ENCODE assay signal across 8 cellular contexts in the genomic region with DNA sequence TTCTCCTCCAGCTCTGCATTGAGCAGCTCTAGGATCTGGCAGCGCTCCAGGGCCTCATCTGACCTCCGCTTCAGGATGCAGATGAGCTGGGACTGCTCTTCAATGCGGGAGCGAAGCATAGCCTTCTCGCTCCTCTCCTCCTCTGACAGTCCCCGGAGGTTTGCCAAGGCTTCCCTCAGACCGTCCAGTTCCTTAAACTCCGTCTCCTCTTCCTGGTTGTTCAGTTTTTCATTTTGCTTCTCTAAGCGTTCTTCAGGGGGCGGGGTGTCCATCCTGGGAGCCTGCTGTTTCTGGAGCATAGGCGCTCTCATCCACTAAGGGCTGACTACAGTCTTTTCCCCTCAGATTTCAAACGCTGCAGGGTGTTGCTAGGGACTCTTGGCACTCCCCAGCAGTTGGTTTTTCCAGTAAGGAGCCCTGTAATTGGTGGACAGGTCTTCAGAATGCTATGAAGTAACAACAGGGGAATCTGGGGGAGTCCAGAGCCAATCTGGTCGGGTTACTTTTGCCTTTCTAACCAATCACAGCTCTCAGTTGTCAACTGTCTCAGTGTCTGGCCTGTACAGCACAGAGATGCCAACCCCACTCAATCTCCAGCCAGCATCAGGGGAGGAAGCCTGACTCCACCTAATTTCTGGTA. TPM values are rescaled to one million over a fixed set of nuclear protein-coding genes. Genes with fewer than 3 reads are reported as not detected.
DNase-seq lines count a peak whose midpoint lies in the region; ATAC-seq and FAIRE-seq lines count a peak whose summit lies in the region.

A gene (minus strand): TSS at position 376 of the 640 bp plus-strand sequence. CDS start 65 bp downstream, at position 311.

- H3K36me3 Mint-ChIP-seq in stimulated activated naive B cell treated with anti-CD40 and anti-IgM and Interleukin-4, amounts not matched to agents 10 μg/mL and 1 μg/mL and 100 μg/mL, for 72 hours: peaks cover 0 to 5% of the 10 kb centered on the region in 2 donors

- peak; percentile 97 for FAIRE-seq in endometrium (lab: Jason Lieb, UNC)

- H3K36me3 ChIP-seq in mesodermal cell (ENCODE audit: control insufficient read depth, insufficient read depth, low read length): no peaks in the 10 kb centered on the region

- H3K9me3 Mint-ChIP-seq in stimulated activated naive B cell treated with anti-CD40 and anti-IgM and Interleukin-4, amounts not matched to agents 10 μg/mL and 1 μg/mL and 100 μg/mL, for 72 hours: no peaks in the 10 kb centered on the region

- DNase-seq in DMS53 (lab: John Stamatoyannopoulos, UW) (peak; percentile 99), NCI-H510A (lab: John Stamatoyannopoulos, UW) (peak; percentile 81), T-helper 1 cell (no peak)
- DNase-seq in stimulated activated CD4-positive, alpha-beta T cell treated with anti-CD3 and anti-CD28 coated beads, Interleukin-4, amount 100 ng/mL, for 1 hour: no peak
- DNase-seq in stimulated activated naive B cell treated with anti-CD40 and anti-IgM and Interleukin-4, amounts not matched to agents 10 μg/mL and 1 μg/mL and 100 μg/mL, for 72 hours: no peak

- H3K27ac ChIP-seq in mesodermal cell (ENCODE audit: low read depth, low read length, severe bottlenecking): peak within 1 kb of the TSS; percentile 11

- no peaks in the 10 kb centered on the region for H3K9me3 ChIP-seq in mesodermal cell (ENCODE audit: control insufficient read depth, low read length)

- H3K4me3 Mint-ChIP-seq in stimulated activated naive B cell treated with anti-CD40 and anti-IgM and Interleukin-4, amounts not matched to agents 10 μg/mL and 1 μg/mL and 100 μg/mL, for 72 hours: no peak within 1 kb of the TSS

- no peaks in the 10 kb centered on the region for H3K4me1 ChIP-seq in mesodermal cell (ENCODE audit: control insufficient read depth, insufficient read depth, low read length, poor library complexity, severe bottlenecking)

- 91 to 96% methylated on average over 11 to 12 of the region's 13 CpGs for WGBS in mesodermal cell (ENCODE audit: insufficient coverage in 2 of 2), 2 experiments

- peaks cover 0 to 4% of the 10 kb centered on the region in 2 donors for H3K27me3 Mint-ChIP-seq in stimulated activated naive B cell treated with anti-CD40 and anti-IgM and Interleukin-4, amounts not matched to agents 10 μg/mL and 1 μg/mL and 100 μg/mL, for 72 hours

- H3K27ac Mint-ChIP-seq in stimulated activated naive B cell treated with anti-CD40 and anti-IgM and Interleukin-4, amounts not matched to agents 10 μg/mL and 1 μg/mL and 100 μg/mL, for 72 hours: no peak within 1 kb of the TSS

- H3K4me1 Mint-ChIP-seq in stimulated activated naive B cell treated with anti-CD40 and anti-IgM and Interleukin-4, amounts not matched to agents 10 μg/mL and 1 μg/mL and 100 μg/mL, for 72 hours: peaks cover 6% of the 10 kb centered on the region in 2 donors

- no peak for ATAC-seq in GM21360 (IDR thresholded peaks at IDR 0.05; ENCODE audit: unreplicated experiment)
- no peak for ATAC-seq in stimulated activated naive B cell treated with anti-CD40 and anti-IgM and Interleukin-4, amounts not matched to agents 10 μg/mL and 1 μg/mL and 100 μg/mL, for 72 hours (replicated peaks)

- H3K4me3 ChIP-seq in mesodermal cell (ENCODE audit: extremely low read depth, insufficient read depth, low read length, poor library complexity, severe bottlenecking): no peak within 1 kb of the TSS

RNA-seq across cellular contexts. Expression of the gene that starts here (rescaled TPM):
- polyA plus RNA-seq in mesodermal cell (2013, experiment 1 of 2): not detected
- polyA plus RNA-seq in mesodermal cell (2013, experiment 2 of 2): not detected

Comparison
In these comparisons a context has a peak if more than half of its experiments do, and no peak if none do; other contexts are left out.
1. DNase-seq: peak in DMS53 (single experiment) and NCI-H510A (single experiment); none in T-helper 1 cell (0 of 5), stimulated activated CD4-positive, alpha-beta T cell treated with anti-CD3 and anti-CD28 coated beads, Interleukin-4, amount 100 ng/mL, for 1 hour (single experiment) and stimulated activated naive B cell treated with anti-CD40 and anti-IgM and Interleukin-4, amounts not matched to agents 10 μg/mL and 1 μg/mL and 100 μg/mL, for 72 hours (single experiment).